In genomic region chr2:165861083-165861482, GRCh38 we compare ENCODE assay signal across 2 cellular contexts.
DNase-seq lines count a peak whose midpoint lies in the region; ATAC-seq, FAIRE-seq and TF ChIP-seq lines count a peak whose summit lies in the region.
"Not testable (repeated sequence)": the region's sequence is repeated elsewhere in the genome, so short reads cannot be mapped to it uniquely, and the experiment has no call there.

No MANE protein-coding gene starts in this region.

- H3K4me3 Mint-ChIP-seq in activated CD4-positive, alpha-beta T cell treated with anti-CD3 and anti-CD28 coated beads, Interleukin-2, amount 10 ng/mL, durations not matched to agents 24 days and 14 days: not testable (repeated sequence)

- in situ Hi-C loops in HepG2 (cut with HindIII; ENCODE audit: extremely low pct_ligation_motif_present, low pct_unique_long_range_greater_than_20kb): not testable (repeated sequence)

- not testable (repeated sequence) for H3K36me3 Mint-ChIP-seq in activated CD4-positive, alpha-beta T cell treated with anti-CD3 and anti-CD28 coated beads, Interleukin-2, amount 10 ng/mL, durations not matched to agents 24 days and 14 days (ENCODE audit: low read depth)

- not testable (repeated sequence) for H4K20me1 ChIP-seq in HepG2 (ENCODE audit: insufficient read depth, low read length)

- not testable (repeated sequence) for H3K9me3 Mint-ChIP-seq in activated CD4-positive, alpha-beta T cell treated with anti-CD3 and anti-CD28 coated beads, Interleukin-2, amount 10 ng/mL, durations not matched to agents 24 days and 14 days

- not testable (repeated sequence) for BruUV-seq in HepG2 (replicated peaks; lab: Mats Ljungman, UMichigan)

- not testable (repeated sequence) for TF ChIP-seq POLR2A in HepG2 (IDR thresholded peaks at IDR 0.05; ENCODE audit: insufficient read depth in 1 of 2, low read depth in 2 of 2, low read length in 2 of 2)

- H2AFZ ChIP-seq in HepG2 (ENCODE audit: low read length): not testable (repeated sequence)

- H3K4me1 Mint-ChIP-seq in activated CD4-positive, alpha-beta T cell treated with anti-CD3 and anti-CD28 coated beads, Interleukin-2, amount 10 ng/mL, durations not matched to agents 24 days and 14 days: not testable (repeated sequence)

- not testable (repeated sequence) for H3K27me3 Mint-ChIP-seq in activated CD4-positive, alpha-beta T cell treated with anti-CD3 and anti-CD28 coated beads, Interleukin-2, amount 10 ng/mL, durations not matched to agents 24 days and 14 days

- DNase-seq in activated CD4-positive, alpha-beta T cell treated with anti-CD3 and anti-CD28 coated beads, Interleukin-2, amount 10 ng/mL, durations not matched to agents 24 days and 14 days: peak; percentile 43
- DNase-seq in HepG2 (ENCODE audit: low spot score): not testable (repeated sequence)

- intact Hi-C loops in activated CD4-positive, alpha-beta T cell treated with anti-CD3 and anti-CD28 coated beads, Interleukin-2, amount 10 ng/mL, durations not matched to agents 24 days and 14 days (cut with micrococcal nuclease); HepG2 (cut with micrococcal nuclease; ENCODE audit: unreplicated experiment): not testable (repeated sequence)

- peaks cover 18% of the 10 kb centered on the region; the same call in 1 of the 2 replicates for H3K9me3 ChIP-seq in HepG2 (ENCODE audit: low read length)

- FAIRE-seq in HepG2 (lab: Jason Lieb, UNC): not testable (repeated sequence)

- not testable (repeated sequence) for H3K79me2 ChIP-seq in HepG2 (ENCODE audit: insufficient read depth, low read length)

- not testable (repeated sequence) for H3K4me2 ChIP-seq in HepG2 (ENCODE audit: low read depth, low read length)

- CTCF ChIA-PET in HepG2 (lab: Yijun Ruan, JAX; ENCODE audit: low intra/inter-chr PET ratio, low total read pairs): not testable (repeated sequence)

- not testable (repeated sequence) for H3K4me1 ChIP-seq in HepG2 (ENCODE audit: insufficient read depth, low read length)

- H3K27ac ChIP-seq in HepG2 (ENCODE audit: extremely low read length, insufficient read depth, low read length): not testable (repeated sequence)

- POLR2A ChIA-PET in HepG2 (lab: Yijun Ruan, JAX): not testable (repeated sequence)

- H3K36me3 ChIP-seq in HepG2 (replicated peaks in 1 of 2; ENCODE audit: control insufficient read depth in 1 of 2, insufficient read depth in 2 of 2, low read length in 2 of 2): not testable (repeated sequence)

- not testable (repeated sequence) for H3K27me3 ChIP-seq in HepG2 (ENCODE audit: control insufficient read depth in 1 of 2, insufficient read depth in 2 of 2, low read length in 2 of 2)

- ATAC-seq in HepG2: not testable (repeated sequence)

- TF ChIP-seq CTCF in HepG2 (CRISPR knock-in tag; IDR thresholded peaks at IDR 0.05): not testable (repeated sequence)

- 88% methylated on average over 2 of the region's 2 CpGs for WGBS in HepG2 (ENCODE audit: low lambda C conversion rate)

- H3K27ac Mint-ChIP-seq in activated CD4-positive, alpha-beta T cell treated with anti-CD3 and anti-CD28 coated beads, Interleukin-2, amount 10 ng/mL, durations not matched to agents 24 days and 14 days: not testable (repeated sequence)

- not testable (repeated sequence) for H3K4me3 ChIP-seq in HepG2 (replicated peaks in 1 of 3; ENCODE audit: insufficient read depth in 1 of 3, low read depth in 2 of 3, low read length in 3 of 3)

- TF ChIP-seq RAD21 in HepG2 (CRISPR knock-in tag; IDR thresholded peaks at IDR 0.05): not testable (repeated sequence)

- TF ChIP-seq EP300 in HepG2 (IDR thresholded peaks at IDR 0.05; ENCODE audit: low read depth in 2 of 2, low read length in 2 of 2); HepG2 (CRISPR knock-in tag; IDR thresholded peaks at IDR 0.05; ENCODE audit: borderline replicate concordance): not testable (repeated sequence)

- not testable (repeated sequence) for H3K9ac ChIP-seq in HepG2 (ENCODE audit: insufficient read depth, low read depth, low read length)

TF ChIP-seq in HepG2, 621 proteins besides CTCF, POLR2A, EP300 and RAD21:
- peak; percentile 93; the same call in 1 of the 2 replicates for TF ChIP-seq ZNF841 (CRISPR knock-in tag; IDR thresholded peaks at IDR 0.05; ENCODE audit: borderline replicate concordance)
TF ChIP-seq in HepG2: peak in this region for 1; not testable (repeated sequence) for 620.
